8 cellular contexts compared by ENCODE assay signal in genomic region chr4:12852338-12853307, GRCh38.
DNase-seq lines count a peak whose midpoint lies in the region; ATAC-seq, FAIRE-seq and TF ChIP-seq lines count a peak whose summit lies in the region.

No MANE protein-coding gene starts in this region.

- H3K4me2 ChIP-seq in OCI-LY3 (ENCODE audit: low read length) (peak overlapping the region; percentile 68), mesenchymal stem cell (ENCODE audit: low read length, poor library complexity, severe bottlenecking) (no peak overlapping the region)

- H3K27ac ChIP-seq in OCI-LY3 (ENCODE audit: low read length) (no peak overlapping the region), mesenchymal stem cell (ENCODE audit: low read length, poor library complexity, severe bottlenecking) (no peak overlapping the region)

- WGBS in mesenchymal stem cell: 18% methylated on average over 7 of the region's 8 CpGs

- no peak for ATAC-seq in HG03039 (IDR thresholded peaks at IDR 0.05; ENCODE audit: unreplicated experiment)

- H3K4me1 ChIP-seq in OCI-LY3 (ENCODE audit: low read length) (peaks cover 10% of the 10 kb centered on the region), mesenchymal stem cell (ENCODE audit: control insufficient read depth, insufficient read depth, low read depth, low read length) (no peaks in the 10 kb centered on the region)

- peak overlapping the region; percentile 67 for H3K4me3 ChIP-seq in OCI-LY3 (ENCODE audit: low read length)
- no peak overlapping the region for H3K4me3 ChIP-seq in mesenchymal stem cell (ENCODE audit: insufficient read depth in 1 of 2, low read depth in 1 of 2, low read length in 2 of 2)

- no peak overlapping the region for H4K8ac ChIP-seq in mesenchymal stem cell (ENCODE audit: low read length)

- H2AFZ ChIP-seq in OCI-LY3 (ENCODE audit: low read depth, low read length): peak overlapping the region; percentile 65
- H2AFZ ChIP-seq in mesenchymal stem cell (ENCODE audit: low read depth, low read length): no peak overlapping the region

- peaks cover 7% of the 10 kb centered on the region; the same call in 1 of the 2 replicates for H3K27me3 ChIP-seq in OCI-LY3 (ENCODE audit: low read depth, low read length)
- H3K27me3 ChIP-seq in mesenchymal stem cell (ENCODE audit: control insufficient read depth in 1 of 2, insufficient read depth in 1 of 2, low read length in 2 of 2): peaks cover 5 to 25% of the 10 kb centered on the region in 2 experiments

- H3K36me3 ChIP-seq in OCI-LY3 (replicated peaks; ENCODE audit: low read depth, low read length) (no peaks in the 10 kb centered on the region), mesenchymal stem cell (ENCODE audit: control insufficient read depth in 1 of 2, insufficient read depth in 2 of 2, low read depth in 1 of 2, low read length in 2 of 2) (no peaks in the 10 kb centered on the region)

- H3K4ac ChIP-seq in mesenchymal stem cell (ENCODE audit: low read depth in 1 of 2, low read length in 2 of 2): no peak overlapping the region

- no peak overlapping the region for H4K91ac ChIP-seq in mesenchymal stem cell (ENCODE audit: low read length)

- no peak overlapping the region for H2AK5ac ChIP-seq in mesenchymal stem cell (ENCODE audit: low read length, severe bottlenecking)

- no peak overlapping the region for H2BK5ac ChIP-seq in mesenchymal stem cell (ENCODE audit: low read depth, low read length, poor library complexity, severe bottlenecking)

- H3K9ac ChIP-seq in OCI-LY3 (ENCODE audit: low read length): peak overlapping the region; percentile 31
- H3K9ac ChIP-seq in mesenchymal stem cell (ENCODE audit: low read length): no peak overlapping the region

- no peak overlapping the region for H3K23ac ChIP-seq in mesenchymal stem cell (ENCODE audit: low read length in 2 of 2)

- no peak overlapping the region for H2BK12ac ChIP-seq in mesenchymal stem cell (ENCODE audit: low read length in 2 of 2)

- H3K79me2 ChIP-seq in OCI-LY3 (ENCODE audit: low read length): no peaks in the 10 kb centered on the region

- TF ChIP-seq CTCF in GM12873 (IDR thresholded peaks at IDR 0.05; ENCODE audit: insufficient read depth, low read depth, low read length, missing control alignments) (peak; percentile 46), OCI-LY3 (IDR thresholded peaks at IDR 0.05; ENCODE audit: low read depth, low read length) (peak; percentile 82)

- DNase-seq in HuH-7 (ENCODE audit: low spot score) (peak; percentile 39), mesenchymal stem cell (peak; percentile 88), 8988T (no peak)
- no peak for DNase-seq in stimulated activated CD4-positive, alpha-beta T cell treated with anti-CD3 and anti-CD28 coated beads, Interleukin-1b, Interleukin-23, amount 100 ng/mL, for 48 hours

- H3K9me3 ChIP-seq in OCI-LY3 (ENCODE audit: insufficient read depth, low read length) (no peaks in the 10 kb centered on the region), mesenchymal stem cell (ENCODE audit: control insufficient read depth, low read length) (no peaks in the 10 kb centered on the region)

- H2BK120ac ChIP-seq in mesenchymal stem cell (ENCODE audit: low read depth, low read length): no peak overlapping the region

- H2BK15ac ChIP-seq in mesenchymal stem cell (ENCODE audit: low read depth, poor library complexity, severe bottlenecking): no peak overlapping the region

- peak; percentile 61 for FAIRE-seq in endometrium (lab: Jason Lieb, UNC)

- no peaks in the 10 kb centered on the region for H4K20me1 ChIP-seq in OCI-LY3 (ENCODE audit: insufficient read depth, low read length)

- H3K18ac ChIP-seq in mesenchymal stem cell (ENCODE audit: low read depth in 1 of 2, low read length in 2 of 2): peak overlapping the region in 1 of 2 experiments; percentile 33

- H3K79me1 ChIP-seq in mesenchymal stem cell (replicated peaks; ENCODE audit: low read length, poor library complexity, severe bottlenecking): no peaks in the 10 kb centered on the region

- H3K14ac ChIP-seq in mesenchymal stem cell (ENCODE audit: low read length in 2 of 2): no peak overlapping the region

Comparison
In these comparisons a context has a peak if more than half of its experiments do, and no peak if none do; other contexts are left out.
1. DNase-seq: peak in HuH-7 (single experiment) and mesenchymal stem cell (single experiment); none in 8988T (single experiment) and stimulated activated CD4-positive, alpha-beta T cell treated with anti-CD3 and anti-CD28 coated beads, Interleukin-1b, Interleukin-23, amount 100 ng/mL, for 48 hours (single experiment).